21 cellular contexts compared by ENCODE assay signal in genomic region chr2:149421791-149422190, GRCh38.
A peak's percentile ranks its signal among the peaks of the same experiment; 100 is the strongest.
DNase-seq lines count a peak whose midpoint lies in the region; ATAC-seq and TF ChIP-seq lines count a peak whose summit lies in the region.
"Had no signal": no experiment of that assay in that cellular context is flagged by ENCODE, and none has a peak within 500 bp of the region (broad histone marks: within the 10 kb centered on the region; RNA-seq: fewer than 3 reads in every experiment).

No MANE protein-coding gene starts in this region.

- H3K36me3 ChIP-seq in IMR-90 (ENCODE audit: control insufficient read depth, insufficient read depth, low read length) (no peaks in the 10 kb centered on the region), RWPE2 (ENCODE audit: low read depth) (no peaks in the 10 kb centered on the region), mesodermal cell (ENCODE audit: control insufficient read depth, insufficient read depth, low read length) (no peaks in the 10 kb centered on the region)
- H3K36me3 ChIP-seq: BE2C had no signal

- no peak for TF ChIP-seq POLR2A in IMR-90 (IDR thresholded peaks at IDR 0.05; ENCODE audit: low read depth, low read length)

- intact Hi-C loops in IMR-90 (cut with micrococcal nuclease) = no loop called here

- H2BK5ac ChIP-seq in IMR-90 (ENCODE audit: low read depth, low read length, poor library complexity, severe bottlenecking) = no peak overlapping the region

- DNase-seq in A172 (ENCODE audit: low spot score) = peak; percentile 41
- DNase-seq in IMR-90 = no peak
- no peak for DNase-seq in RWPE2 (ENCODE audit: low spot score)
- DNase-seq in activated naive CD4-positive, alpha-beta T cell treated with anti-CD3 and anti-CD28 coated beads, Interleukin-2, amount 50 U/mL, for 72 hours (ENCODE audit: low spot score in 2 of 2) = no peak
- DNase-seq in NCI-H187 treated with DMSO at 0.1 percent for 48 hours (lab: John Stamatoyannopoulos, UW) = no peak
- DNase-seq in NCI-H1436 (lab: John Stamatoyannopoulos, UW) = no peak
- DNase-seq: 8988T; BE2C; CD4-positive, CD25-positive, alpha-beta regulatory T cell; DMS53; H9; Karpas-422; MM.1S; NCI-H1092 treated with DMSO at 0.1 percent for 48 hours; NCI-H524; SHP77 treated with DMSO at 0.1 percent for 48 hours; T-cell had no signal

- H3K27me3 ChIP-seq in IMR-90 (ENCODE audit: control insufficient read depth, insufficient read depth, low read length) = no peaks in the 10 kb centered on the region
- H3K27me3 ChIP-seq in RWPE2 (ENCODE audit: insufficient read depth, poor library complexity, severe bottlenecking) = no peaks in the 10 kb centered on the region
- H3K27me3 ChIP-seq: BE2C had no signal

- H4K20me1 ChIP-seq in IMR-90 (ENCODE audit: insufficient read depth, low read length) = no peaks in the 10 kb centered on the region

- no peak overlapping the region for H3K4me3 ChIP-seq in IMR-90 (ENCODE audit: insufficient read depth, low read depth, low read length)
- H3K4me3 ChIP-seq in RWPE2 (ENCODE audit: severe bottlenecking) = no peak overlapping the region
- H3K4me3 ChIP-seq in mesodermal cell (ENCODE audit: extremely low read depth, insufficient read depth, low read length, poor library complexity, severe bottlenecking) = no peak overlapping the region

- peaks cover 2% of the 10 kb centered on the region; the same call in 1 of the 2 replicates for H3K4me1 ChIP-seq in IMR-90 (ENCODE audit: control insufficient read depth, insufficient read depth, low read length)
- peaks cover 18% of the 10 kb centered on the region for H3K4me1 ChIP-seq in RWPE2 (ENCODE audit: insufficient read depth, poor library complexity, severe bottlenecking)
- H3K4me1 ChIP-seq in mesodermal cell (ENCODE audit: control insufficient read depth, insufficient read depth, low read length, poor library complexity, severe bottlenecking) = peaks cover 8% of the 10 kb centered on the region
- H3K4me1 ChIP-seq: BE2C had no signal

- H2AK9ac ChIP-seq in IMR-90 (replicated peaks; ENCODE audit: low read depth, low read length, poor library complexity) = no peak overlapping the region

- no peak overlapping the region for H4K5ac ChIP-seq in IMR-90 (ENCODE audit: low read depth, low read length)

- dilution Hi-C loops in IMR-90 (cut with HindIII; ENCODE audit: low sequenced_read_pairs, unreplicated experiment) = no loop called here

- H3K56ac ChIP-seq in IMR-90 (ENCODE audit: extremely low read depth, insufficient read depth, low read length) = no peak overlapping the region

- no peak overlapping the region for H2AFZ ChIP-seq in IMR-90 (replicated peaks; ENCODE audit: low read length, poor library complexity)

- no peaks in the 10 kb centered on the region for H3K9me3 ChIP-seq in IMR-90 (ENCODE audit: control insufficient read depth, insufficient read depth, low read length)
- no peaks in the 10 kb centered on the region for H3K9me3 ChIP-seq in RWPE2 (ENCODE audit: severe bottlenecking)
- H3K9me3 ChIP-seq in mesodermal cell (ENCODE audit: control insufficient read depth, low read length) = no peaks in the 10 kb centered on the region
- H3K9me3 ChIP-seq: BE2C had no signal

- no peaks in the 10 kb centered on the region for H3K79me1 ChIP-seq in IMR-90 (ENCODE audit: low read depth in 1 of 2, low read length in 2 of 2)

- H3K27ac ChIP-seq in IMR-90 (ENCODE audit: insufficient read depth, low read length) = no peak overlapping the region
- H3K27ac ChIP-seq in RWPE2 (ENCODE audit: poor library complexity, severe bottlenecking) = peak overlapping the region; percentile 90
- H3K27ac ChIP-seq in mesodermal cell (ENCODE audit: low read depth, low read length, severe bottlenecking) = peak overlapping the region; percentile 63
- H3K27ac ChIP-seq: HL-60 had no signal

- no peak overlapping the region for H3K23ac ChIP-seq in IMR-90 (ENCODE audit: low read depth, low read length)

- CTCF ChIA-PET in IMR-90 (lab: Yijun Ruan, JAX) = no interaction called here

- peak overlapping the region; percentile 91 for H3K4ac ChIP-seq in IMR-90 (ENCODE audit: low read depth, low read length)

- H2BK15ac ChIP-seq in IMR-90 (ENCODE audit: low read depth, low read length) = no peak overlapping the region

- no peaks in the 10 kb centered on the region for H3K36me3 Mint-ChIP-seq in activated naive CD4-positive, alpha-beta T cell treated with anti-CD3 and anti-CD28 coated beads, Interleukin-2, amount 50 U/mL, for 72 hours
- H3K36me3 Mint-ChIP-seq: CD4-positive, CD25-positive, alpha-beta regulatory T cell; T-cell had no signal

- H2BK20ac ChIP-seq in IMR-90 (ENCODE audit: low read depth, low read length) = peak overlapping the region; percentile 63

- ATAC-seq in IMR-90 (ENCODE audit: low read depth) (no peak), RWPE2 (ENCODE audit: low read depth) (peak; percentile 30), GM19035 (IDR thresholded peaks at IDR 0.05; ENCODE audit: unreplicated experiment) (no peak)
- no peak for ATAC-seq in activated naive CD4-positive, alpha-beta T cell treated with anti-CD3 and anti-CD28 coated beads, Interleukin-2, amount 50 U/mL, for 72 hours
- ATAC-seq: Panc1, T-cell had no signal

- H3K9me3 Mint-ChIP-seq in activated naive CD4-positive, alpha-beta T cell treated with anti-CD3 and anti-CD28 coated beads, Interleukin-2, amount 50 U/mL, for 72 hours = no peaks in the 10 kb centered on the region
- H3K9me3 Mint-ChIP-seq: H9 had no signal

- no TSS peak for BruUV-seq in IMR-90 (replicated peaks; lab: Mats Ljungman, UMichigan)

- H4K91ac ChIP-seq in IMR-90 (ENCODE audit: insufficient read depth, low read depth, low read length) = peak overlapping the region; percentile 71; the same call in 1 of the 2 replicates

- POLR2A ChIA-PET in IMR-90 (lab: Charles Lee; ENCODE audit: unreplicated experiment) = no interaction called here

- peak overlapping the region in 1 of 2 experiments; percentile 40; a peak in 2 of 4 replicates for H4K8ac ChIP-seq in IMR-90 (ENCODE audit: low read depth in 2 of 2, low read length in 2 of 2)

- no CpG with 5 or more reads among the region's 4 CpGs for WGBS in IMR-90 (ENCODE audit: extremely low coverage in 2 of 2, insufficient read length in 1 of 2), 2 experiments
- 80 to 100% methylated on average over 1 to 2 of the region's 4 CpGs for WGBS in mesodermal cell (ENCODE audit: insufficient coverage in 2 of 2), 2 experiments

- H3K14ac ChIP-seq in IMR-90 (replicated peaks; ENCODE audit: low read depth, low read length) = no peak overlapping the region

- no peak overlapping the region for H2AK5ac ChIP-seq in IMR-90 (ENCODE audit: low read depth, low read length)

- in situ Hi-C loops in IMR-90 (cut with MboI; ENCODE audit: low sequenced_read_pairs) = no loop called here

- peaks cover 3% of the 10 kb centered on the region for H3K9me1 ChIP-seq in IMR-90 (ENCODE audit: insufficient read depth, low read length)

- TF ChIP-seq CTCF in IMR-90 (conservative IDR thresholded peaks at IDR 0.05; ENCODE audit: low read depth, low read length) (no peak), RWPE2 (IDR thresholded peaks at IDR 0.05; ENCODE audit: poor library complexity, severe bottlenecking) (no peak)

- no peak for TF ChIP-seq RAD21 in IMR-90 (IDR thresholded peaks at IDR 0.05; ENCODE audit: low read length)

- no peak overlapping the region for H3K18ac ChIP-seq in IMR-90 (ENCODE audit: low read depth, low read length)

- H3K27ac Mint-ChIP-seq in activated naive CD4-positive, alpha-beta T cell treated with anti-CD3 and anti-CD28 coated beads, Interleukin-2, amount 50 U/mL, for 72 hours = no peak overlapping the region
- H3K27ac Mint-ChIP-seq: CD4-positive, CD25-positive, alpha-beta regulatory T cell; H9; T-cell had no signal

- peak overlapping the region; percentile 86 for H2BK120ac ChIP-seq in IMR-90 (ENCODE audit: low read depth, low read length)

- no peak overlapping the region for H3K9ac ChIP-seq in IMR-90 (ENCODE audit: low read depth, low read length)

- no peak overlapping the region for H3K4me2 ChIP-seq in IMR-90 (ENCODE audit: low read depth, low read length)

TF ChIP-seq in IMR-90, 13 proteins besides CTCF, POLR2A, EP300 and RAD21:
- TF ChIP-seq MXI1 (IDR thresholded peaks at IDR 0.05; ENCODE audit: borderline replicate concordance, low read depth, low read length) = no peak
- TF ChIP-seq NFE2L2 (IDR thresholded peaks at IDR 0.05; ENCODE audit: low read depth, low read length) = no peak
- TF ChIP-seq FOS (IDR thresholded peaks at IDR 0.05; ENCODE audit: low read depth, low read length) = no peak
- no peak for TF ChIP-seq RFX5 (IDR thresholded peaks at IDR 0.05; ENCODE audit: low read depth, low read length)
- TF ChIP-seq BHLHE40 (IDR thresholded peaks at IDR 0.05; ENCODE audit: low read depth, low read length) = no peak
- TF ChIP-seq ELK1 (IDR thresholded peaks at IDR 0.05; ENCODE audit: borderline replicate concordance, low read depth, low read length) = no peak
- no peak for TF ChIP-seq CEBPB (IDR thresholded peaks at IDR 0.05; ENCODE audit: low read depth, low read length)
